Comparison of ENCODE assay signal across 32 cellular contexts in the genomic region with DNA sequence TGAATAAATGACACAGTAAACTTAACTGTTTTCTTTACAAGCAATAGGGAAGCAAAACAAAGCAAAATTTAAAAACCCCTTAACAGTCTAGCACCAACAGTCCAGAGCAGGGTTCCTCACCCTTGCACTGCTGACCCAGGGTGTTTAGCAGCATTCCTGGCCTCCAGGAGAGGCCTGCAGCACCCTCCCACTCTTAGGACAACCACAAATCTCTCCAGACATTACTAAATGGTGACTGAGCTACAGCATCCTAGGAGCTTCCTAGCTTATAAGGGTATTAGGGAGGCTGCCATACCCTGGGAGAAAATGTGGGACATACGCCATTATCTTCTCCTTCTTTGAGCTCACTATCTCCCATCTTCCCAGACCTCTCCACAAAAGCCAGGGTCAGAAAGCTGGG. TPM values are rescaled to one million over a fixed set of nuclear protein-coding genes. Genes with fewer than 3 reads are reported as not detected.
"Had no signal": no experiment of that assay in that cellular context is flagged by ENCODE, and none has a peak within 500 bp of the region (broad histone marks: within the 10 kb centered on the region; RNA-seq: fewer than 3 reads in every experiment).

No MANE protein-coding gene starts in this region.

- H3K4me1 Mint-ChIP-seq: activated naive CD8-positive, alpha-beta T cell treated with anti-CD3 and anti-CD28 coated beads for 36 hours had no signal

- H3K27me3 Mint-ChIP-seq: activated CD4-positive, alpha-beta T cell treated with anti-CD3 and anti-CD28 coated beads, Interleukin-2, amount 10 ng/mL, durations not matched to agents 7 days and 5 days; activated naive CD8-positive, alpha-beta T cell treated with anti-CD3 and anti-CD28 coated beads for 36 hours had no signal

- H3K27ac Mint-ChIP-seq: activated CD4-positive, alpha-beta T cell treated with anti-CD3 and anti-CD28 coated beads, Interleukin-2, amount 10 ng/mL, durations not matched to agents 7 days and 5 days; activated CD8-positive, alpha-beta T cell treated with anti-CD3 and anti-CD28 coated beads, Interleukin-2, amount 10 ng/mL, durations not matched to agents 7 days and 5 days; activated naive CD8-positive, alpha-beta T cell treated with anti-CD3 and anti-CD28 coated beads for 36 hours had no signal

- ATAC-seq: activated CD8-positive, alpha-beta T cell treated with anti-CD3 and anti-CD28 coated beads, Interleukin-2, amount 10 ng/mL, durations not matched to agents 7 days and 5 days; body of pancreas; PC-3 had no signal

- H3K4me3 Mint-ChIP-seq: activated CD4-positive, alpha-beta T cell treated with anti-CD3 and anti-CD28 coated beads, Interleukin-2, amount 10 ng/mL, durations not matched to agents 7 days and 5 days; activated CD8-positive, alpha-beta T cell treated with anti-CD3 and anti-CD28 coated beads, Interleukin-2, amount 10 ng/mL, durations not matched to agents 7 days and 5 days; activated naive CD8-positive, alpha-beta T cell treated with anti-CD3 and anti-CD28 coated beads for 36 hours had no signal

- DNase-seq: activated CD4-positive, alpha-beta T cell treated with anti-CD3 and anti-CD28 coated beads, Interleukin-2, amount 10 ng/mL, durations not matched to agents 7 days and 5 days; activated CD4-positive, alpha-beta T cell treated with anti-CD3 and anti-CD28 coated beads, Interleukin-2, amount 50 U/mL, for 48 hours; activated CD4-positive, CD25-positive, alpha-beta regulatory T cell; activated CD8-positive, alpha-beta memory T cell treated with anti-CD3 and anti-CD28 coated beads, Interleukin-2, amount 50 U/mL, for 4 hours; activated CD8-positive, alpha-beta T cell treated with anti-CD3 and anti-CD28 coated beads, Interleukin-2, amount 10 ng/mL, durations not matched to agents 7 days and 5 days; activated effector memory CD4-positive, alpha-beta T cell treated with anti-CD3 and anti-CD28 coated beads, Interleukin-2, amount 50 U/mL, for 16 hours; activated naive CD4-positive, alpha-beta T cell; activated naive CD4-positive, alpha-beta T cell treated with anti-CD3 and anti-CD28 coated beads, Interleukin-2, amount 50 U/mL, for 16 hours; activated naive CD8-positive, alpha-beta T cell treated with anti-CD3 and anti-CD28 coated beads for 36 hours; activated T-cell treated with anti-CD3 and anti-CD28 coated beads, Interleukin-2, amount 50 U/mL, for 48 hours; amygdala; body of pancreas; cerebellar nuclear complex; MM.1S; MV-4-11; NCI-H1092; NCI-H1436 treated with DMSO at 0.1 percent for 48 hours; NCI-H1694 treated with DMSO at 0.1 percent for 48 hours; NCI-H2029; NCI-H345; NCI-H524 treated with DMSO at 0.1 percent for 48 hours; NK-92 treated with Interleukin-12 subunit alpha and Interleukin-12 subunit beta, amount 100 ng/mL, for 24 hours; PC-3; Peyer's patch; RPMI8226; SHP77 treated with DMSO at 0.1 percent for 48 hours; SK-N-SH; T-helper 1 cell; T-helper 2 cell; T1000; WERI-Rb-1 had no signal

- H3K9me3 Mint-ChIP-seq: activated CD4-positive, alpha-beta T cell treated with anti-CD3 and anti-CD28 coated beads, Interleukin-2, amount 10 ng/mL, durations not matched to agents 7 days and 5 days; activated naive CD8-positive, alpha-beta T cell treated with anti-CD3 and anti-CD28 coated beads for 36 hours had no signal

RNA-seq across cellular contexts. Expression of gene MILR1, which starts 32.0 kb away (rescaled TPM):
- total RNA-seq: SJSA1 had no signal
